In the genomic region with DNA sequence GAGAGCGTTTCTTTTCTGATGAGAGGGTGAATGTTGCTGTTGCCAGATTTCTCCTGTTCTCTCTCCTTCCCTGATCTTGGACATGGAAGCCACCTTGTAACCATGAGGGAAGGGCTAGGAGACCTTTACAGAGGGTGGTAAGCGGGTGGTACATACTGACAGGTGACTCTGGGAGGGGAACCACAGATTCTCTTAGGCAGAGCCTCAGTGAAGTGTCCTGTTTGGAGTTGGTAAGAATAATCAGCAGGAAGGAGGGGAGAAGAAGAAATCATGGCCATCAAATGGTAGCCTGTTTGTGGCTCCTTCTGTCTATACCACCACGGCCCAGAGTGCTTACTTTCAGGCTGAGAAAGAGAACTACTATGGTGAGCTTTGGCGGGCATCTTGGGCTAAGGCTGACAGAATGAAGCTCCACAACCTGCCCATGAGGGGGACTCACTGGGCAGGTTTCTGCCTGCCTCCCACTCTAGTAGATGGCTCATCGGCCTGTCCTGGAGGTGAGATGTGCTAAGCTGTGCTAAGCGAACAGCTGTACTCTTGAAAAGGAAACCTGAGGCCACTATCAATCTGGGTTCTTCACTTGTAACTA, we compare ENCODE assay signal across 28 cellular contexts.
"Had no signal": no experiment of that assay in that cellular context is flagged by ENCODE, and none has a peak within 500 bp of the region (broad histone marks: within the 10 kb centered on the region; RNA-seq: fewer than 3 reads in every experiment).

No MANE protein-coding gene starts in this region.

- H3K36me3 ChIP-seq: uterus had no signal

- H3K27ac ChIP-seq: epithelial cell of prostate, esophagus squamous epithelium, heart right ventricle, left lung, lower lobe of right lung, spleen, thoracic aorta, uterus, WERI-Rb-1 had no signal

- H3K4me1 ChIP-seq: esophagus squamous epithelium, heart right ventricle, left lung, lower lobe of right lung, spleen, uterus had no signal

- H3K4me3 ChIP-seq: esophagus squamous epithelium, heart right ventricle, left lung, lower lobe of right lung, mucosa of descending colon, spleen, thoracic aorta, uterus had no signal

- H3K9me3 ChIP-seq: esophagus squamous epithelium, heart right ventricle, left lung, lower lobe of right lung, mucosa of descending colon, thoracic aorta, uterus had no signal

- DNase-seq: activated CD4-positive, alpha-beta memory T cell treated with anti-CD3 and anti-CD28 coated beads, Interleukin-2, amount 10 ng/mL, durations not matched to agents 7 days and 5 days; activated CD4-positive, alpha-beta T cell treated with anti-CD3 and anti-CD28 coated beads, Interleukin-2, amount 10 ng/mL, durations not matched to agents 7 days and 5 days; activated CD4-positive, CD25-positive, alpha-beta regulatory T cell treated with anti-CD3 and anti-CD28 coated beads, Interleukin-2, amount 50 U/mL, for 72 hours; activated CD8-positive, alpha-beta memory T cell treated with anti-CD3 and anti-CD28 coated beads, Interleukin-2, amount 50 U/mL, for 48 hours; activated T-cell treated with anti-CD3 and anti-CD28 coated beads, Interleukin-2, amount 50 U/mL, for 24 hours; anterior cingulate cortex; dermis blood vessel endothelial cell; effector CD4-positive, alpha-beta T cell; esophagus squamous epithelium; foreskin melanocyte; heart right ventricle; kidney glomerular epithelial cell; left lung; lower lobe of right lung; mesendoderm; mucosa of descending colon; right cardiac atrium; spleen; stimulated activated naive CD8-positive, alpha-beta T cell treated with anti-CD3 and anti-CD28 coated beads, Interleukin-15, Interleukin-2, amounts not matched to agents 100 U/mL and 50 U/mL, for 24 hours; T-helper 9 cell; uterus; WERI-Rb-1 had no signal

- H3K27me3 ChIP-seq: esophagus squamous epithelium, heart right ventricle, left lung, spleen, uterus had no signal

- H3K27ac Mint-ChIP-seq: activated CD4-positive, alpha-beta memory T cell treated with anti-CD3 and anti-CD28 coated beads, Interleukin-2, amount 10 ng/mL, durations not matched to agents 7 days and 5 days; activated naive CD4-positive, alpha-beta T cell treated with anti-CD3 and anti-CD28 coated beads, Interleukin-2, amount 50 U/mL, for 24 hours; activated T-cell treated with anti-CD3 and anti-CD28 coated beads, Interleukin-2, amount 50 U/mL, for 24 hours; activated T-helper 2 cell treated with anti-CD3 and anti-CD28 coated beads, Interferon-gamma antibody, Interleukin-2, Interleukin-4, amounts not matched to agents 10 μg/mL and 5 μg/mL and 100 μg/mL, durations not matched to agents 14 hours and 24 hours and 36 hours; type B pancreatic cell had no signal

- ATAC-seq: heart right ventricle; left lung; lower lobe of right lung; mucosa of descending colon; right cardiac atrium; stimulated activated naive CD8-positive, alpha-beta T cell treated with anti-CD3 and anti-CD28 coated beads, Interleukin-15, Interleukin-2, amounts not matched to agents 100 U/mL and 50 U/mL, for 24 hours had no signal

- H3K4me1 Mint-ChIP-seq: activated CD4-positive, alpha-beta memory T cell treated with anti-CD3 and anti-CD28 coated beads, Interleukin-2, amount 10 ng/mL, durations not matched to agents 7 days and 5 days; activated CD4-positive, alpha-beta T cell treated with anti-CD3 and anti-CD28 coated beads, Interleukin-2, amount 10 ng/mL, durations not matched to agents 7 days and 5 days; activated naive CD4-positive, alpha-beta T cell treated with anti-CD3 and anti-CD28 coated beads, Interleukin-2, amount 50 U/mL, for 24 hours; neural crest cell had no signal

- H3K9me3 Mint-ChIP-seq: activated CD4-positive, alpha-beta memory T cell treated with anti-CD3 and anti-CD28 coated beads, Interleukin-2, amount 10 ng/mL, durations not matched to agents 7 days and 5 days had no signal

- H3K27me3 Mint-ChIP-seq: activated CD4-positive, alpha-beta memory T cell treated with anti-CD3 and anti-CD28 coated beads, Interleukin-2, amount 10 ng/mL, durations not matched to agents 7 days and 5 days; activated CD4-positive, alpha-beta T cell treated with anti-CD3 and anti-CD28 coated beads, Interleukin-2, amount 10 ng/mL, durations not matched to agents 7 days and 5 days; activated naive CD4-positive, alpha-beta T cell treated with anti-CD3 and anti-CD28 coated beads, Interleukin-2, amount 50 U/mL, for 24 hours; activated T-cell treated with anti-CD3 and anti-CD28 coated beads, Interleukin-2, amount 50 U/mL, for 24 hours; type B pancreatic cell had no signal

- H3K4me3 Mint-ChIP-seq: activated CD4-positive, alpha-beta memory T cell treated with anti-CD3 and anti-CD28 coated beads, Interleukin-2, amount 10 ng/mL, durations not matched to agents 7 days and 5 days; activated CD4-positive, alpha-beta T cell treated with anti-CD3 and anti-CD28 coated beads, Interleukin-2, amount 10 ng/mL, durations not matched to agents 7 days and 5 days; activated naive CD4-positive, alpha-beta T cell treated with anti-CD3 and anti-CD28 coated beads, Interleukin-2, amount 50 U/mL, for 24 hours; activated T-cell treated with anti-CD3 and anti-CD28 coated beads, Interleukin-2, amount 50 U/mL, for 24 hours; neural crest cell; type B pancreatic cell had no signal
